Comparison of ENCODE assay signal across 8 cellular contexts in genomic region chr13:98571955-98572662, GRCh38. TPM values are rescaled to one million over a fixed set of nuclear protein-coding genes. Genes with fewer than 3 reads are reported as not detected.
DNase-seq lines count a peak whose midpoint lies in the region; ATAC-seq and TF ChIP-seq lines count a peak whose summit lies in the region.

No MANE protein-coding gene starts in this region.

- H3K4me2 ChIP-seq in OCI-LY7 (ENCODE audit: low read length) = peak overlapping the region; percentile 95

- intact Hi-C loops in OCI-LY7 (cut with micrococcal nuclease; ENCODE audit: unreplicated experiment) = loop anchor here (2.0 to 10.0 kb wide), 3 partner anchors 83 to 1137 kb away; partner anchors contain the start of genes RAP2A and TM9SF2

- H2AFZ ChIP-seq in OCI-LY7 (ENCODE audit: low read length) = no peak overlapping the region

- H3K27me3 Mint-ChIP-seq in nephron (ENCODE audit: low read depth) = no peaks in the 10 kb centered on the region

- H3K4me1 Mint-ChIP-seq in nephron = peaks cover 76% of the 10 kb centered on the region

- ATAC-seq in GM18907 (IDR thresholded peaks at IDR 0.05; ENCODE audit: unreplicated experiment) (no peak), HG03354 (IDR thresholded peaks at IDR 0.05; ENCODE audit: poor library complexity, severe bottlenecking, unreplicated experiment) (no peak)

- BruUV-seq in OCI-LY7 (replicated peaks; lab: Mats Ljungman, UMichigan) = no TSS peak

- peaks cover 69% of the 10 kb centered on the region for H3K4me1 ChIP-seq in OCI-LY7 (ENCODE audit: insufficient read depth, low read length, poor library complexity, severe bottlenecking)

- H3K36me3 Mint-ChIP-seq in nephron (ENCODE audit: low read depth) = peaks cover 21% of the 10 kb centered on the region

- no peaks in the 10 kb centered on the region for H3K9me3 Mint-ChIP-seq in nephron

- H4K20me1 ChIP-seq in OCI-LY7 (ENCODE audit: insufficient read depth, low read length) = peaks cover 22% of the 10 kb centered on the region

- H3K4me3 ChIP-seq in OCI-LY7 (ENCODE audit: low read depth, low read length, poor library complexity, severe bottlenecking) (peak overlapping the region; percentile 96), coronary artery (peak overlapping the region; percentile 22)

- H3K79me2 ChIP-seq in OCI-LY7 (ENCODE audit: insufficient read depth, low read depth, low read length) = peaks cover 92% of the 10 kb centered on the region

- CTCF ChIA-PET in OCI-LY7 (lab: Charles Lee; ENCODE audit: unreplicated experiment) = no interaction called here

- H3K9me3 ChIP-seq in OCI-LY7 (ENCODE audit: low read length) = peaks cover 10% of the 10 kb centered on the region; the same call in 1 of the 2 replicates

- no peak for TF ChIP-seq CTCF in OCI-LY7 (conservative IDR thresholded peaks at IDR 0.05; ENCODE audit: low read length)
- TF ChIP-seq CTCF in coronary artery (IDR thresholded peaks at IDR 0.05) = no peak
- no peak for TF ChIP-seq CTCF in nephron (IDR thresholded peaks at IDR 0.05; ENCODE audit: unreplicated experiment in 3 of 3)

- H3K27ac Mint-ChIP-seq in nephron = peak overlapping the region; percentile 69 to 90 (median 89)

- peak overlapping the region; percentile 37 to 64 (median 62) for H3K4me3 Mint-ChIP-seq in nephron

- POLR2A ChIA-PET in OCI-LY7 (lab: Charles Lee) = interaction anchor here (0.5 to 3.0 kb wide), 6 partner anchors 8 to 450 kb away, joined by 3 to 16 read pairs (median 3); no protein-coding TSS in a partner anchor

- H3K27ac ChIP-seq in OCI-LY7 (ENCODE audit: low read depth, low read length, poor library complexity, severe bottlenecking) = peak overlapping the region; percentile 99
- peak overlapping the region in 1 of 2 donors; percentile 56 for H3K27ac ChIP-seq in coronary artery

- DNase-seq in activated CD8-positive, alpha-beta memory T cell treated with anti-CD3 and anti-CD28 coated beads, Interleukin-2, amount 50 U/mL, for 48 hours = peak; percentile 61
- no peak for DNase-seq in activated CD8-positive, alpha-beta memory T cell treated with anti-CD3 and anti-CD28 coated beads, Interleukin-2, amount 50 U/mL, for 4 hours
- DNase-seq in OCI-LY7 (ENCODE audit: low spot score) = peak; percentile 35
- no peak for DNase-seq in coronary artery (ENCODE audit: low spot score)
- no peak for DNase-seq in hepatic stellate cell (ENCODE audit: low spot score)

- peaks cover 16% of the 10 kb centered on the region for H3K36me3 ChIP-seq in OCI-LY7 (ENCODE audit: insufficient read depth, low read length)

- no peaks in the 10 kb centered on the region for H3K9me2 ChIP-seq in OCI-LY7 (ENCODE audit: insufficient read depth, low read length)

RNA-seq across cellular contexts. Expression of gene STK24, which starts 4.8 kb away (rescaled TPM):
- 51.1 and 60.4 TPM in 2 replicates for total RNA-seq in OCI-LY7 (2014; rRNA removed; shearing (Covaris generic))
- total RNA-seq in OCI-LY7 (2022) = 88.7 and 92.4 TPM in 2 replicates

Comparison
In these comparisons a context has a peak if more than half of its experiments do, and no peak if none do; other contexts are left out.
1. DNase-seq: peak in activated CD8-positive, alpha-beta memory T cell treated with anti-CD3 and anti-CD28 coated beads, Interleukin-2, amount 50 U/mL, for 48 hours (single experiment) and OCI-LY7 (single experiment); none in activated CD8-positive, alpha-beta memory T cell treated with anti-CD3 and anti-CD28 coated beads, Interleukin-2, amount 50 U/mL, for 4 hours (single experiment), coronary artery (single experiment) and hepatic stellate cell (single experiment).